In the genomic region with DNA sequence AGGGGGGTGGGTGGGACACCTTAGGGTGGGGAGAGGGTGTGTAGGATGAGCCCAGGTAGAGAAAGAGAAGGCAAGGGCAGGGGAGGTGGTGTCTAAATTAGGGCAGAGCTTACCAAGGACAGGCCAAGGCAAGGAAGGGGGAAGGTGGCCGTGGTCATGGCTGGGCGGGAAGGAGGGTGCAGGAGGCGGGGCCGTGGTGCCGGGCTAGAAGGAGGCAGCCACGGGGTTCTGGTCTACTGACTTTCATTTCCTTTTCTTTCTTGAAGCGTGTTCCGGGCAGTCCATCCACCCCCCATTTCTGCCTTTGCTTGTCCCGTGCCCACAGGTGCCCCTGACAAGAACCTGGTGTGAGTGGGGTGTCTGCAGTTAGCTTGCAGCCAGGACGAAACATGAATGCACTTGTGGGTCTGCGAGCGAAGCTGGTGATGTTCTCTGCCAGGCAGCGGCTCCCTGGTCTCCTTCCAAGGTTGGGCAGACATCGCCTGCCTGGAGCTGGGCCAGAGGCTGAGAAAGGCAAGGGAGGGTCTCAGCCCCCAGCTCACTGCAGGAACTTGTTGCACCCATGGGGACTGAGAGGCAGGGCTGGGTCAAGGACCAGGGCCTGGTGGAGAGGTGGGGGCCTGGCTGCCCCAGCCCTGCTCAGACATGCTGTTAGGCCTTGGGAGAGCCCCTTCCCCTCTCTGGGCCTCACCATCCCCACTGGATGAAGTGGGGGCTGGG, we compare ENCODE assay signal across 21 cellular contexts. TPM values are rescaled to one million over a fixed set of nuclear protein-coding genes. Genes with fewer than 3 reads are reported as not detected.
DNase-seq lines count a peak whose midpoint lies in the region; ATAC-seq, FAIRE-seq and TF ChIP-seq lines count a peak whose summit lies in the region.
"Had no signal": no experiment of that assay in that cellular context is flagged by ENCODE, and none has a peak within 500 bp of the region (broad histone marks: within the 10 kb centered on the region; RNA-seq: fewer than 3 reads in every experiment).

No MANE protein-coding gene starts in this region.

- no peak overlapping the region for H3K4me2 ChIP-seq in neuronal stem cell (ENCODE audit: insufficient read depth, low read length, poor library complexity, severe bottlenecking)

- peak overlapping the region; percentile 93 for H2AK5ac ChIP-seq in neuronal stem cell (ENCODE audit: low read depth, low read length)

- no peak overlapping the region for H3K27ac ChIP-seq in neuronal stem cell (replicated peaks; ENCODE audit: low read length)
- H3K27ac ChIP-seq: C4-2B, cardiac muscle cell, dorsolateral prefrontal cortex, lower lobe of right lung, VCaP had no signal

- H3K27me3 ChIP-seq in neuronal stem cell (ENCODE audit: control insufficient read depth in 3 of 3, insufficient read depth in 3 of 3, low read depth in 1 of 3, low read length in 3 of 3), result peaks cover 0 to 35% (median 0%) of the 10 kb centered on the region in 3 experiments
- H3K27me3 ChIP-seq: cardiac muscle cell had no signal

- H3K27me3 Mint-ChIP-seq in activated CD8-positive, alpha-beta T cell treated with anti-CD3 and anti-CD28 coated beads for 36 hours, result peaks cover 2% of the 10 kb centered on the region
- H3K27me3 Mint-ChIP-seq: activated CD4-positive, alpha-beta memory T cell treated with anti-CD3 and anti-CD28 coated beads, Interleukin-2, amount 10 ng/mL, durations not matched to agents 7 days and 5 days had no signal

- peaks cover 8% of the 10 kb centered on the region for H3K4me1 Mint-ChIP-seq in activated CD8-positive, alpha-beta T cell treated with anti-CD3 and anti-CD28 coated beads for 36 hours (ENCODE audit: low read depth)
- H3K4me1 Mint-ChIP-seq: natural killer cell had no signal

- CTCF ChIA-PET in activated CD8-positive, alpha-beta T cell treated with anti-CD3 and anti-CD28 coated beads for 36 hours (lab: Charles Lee), result no interaction called here

- H3K4me3 ChIP-seq in NB4 (ENCODE audit: low read depth, low read length) (no peak overlapping the region), neuronal stem cell (ENCODE audit: low read length in 2 of 2) (no peak overlapping the region)
- H3K4me3 ChIP-seq: cardiac muscle cell, lower lobe of right lung had no signal

- peak overlapping the region; percentile 100 for H2BK120ac ChIP-seq in neuronal stem cell (ENCODE audit: low read depth, low read length)

- H3K79me1 ChIP-seq in neuronal stem cell (ENCODE audit: low read depth, low read length), result peaks cover 2% of the 10 kb centered on the region

- no peaks in the 10 kb centered on the region for H3K9me3 ChIP-seq in neuronal stem cell (replicated peaks in 1 of 2; ENCODE audit: control insufficient read depth in 2 of 2, insufficient read depth in 1 of 2, low read depth in 1 of 2, low read length in 2 of 2)
- H3K9me3 ChIP-seq: lower lobe of right lung had no signal

- H3K27ac Mint-ChIP-seq in activated CD8-positive, alpha-beta T cell treated with anti-CD3 and anti-CD28 coated beads for 36 hours, result no peak overlapping the region
- H3K27ac Mint-ChIP-seq: activated CD4-positive, alpha-beta memory T cell treated with anti-CD3 and anti-CD28 coated beads, Interleukin-2, amount 10 ng/mL, durations not matched to agents 7 days and 5 days; activated T-helper 1 cell treated with anti-CD3 and anti-CD28 coated beads, Interleukin-12 subunit alpha, Interleukin-12 subunit beta, Interleukin-2, Interleukin-4 antibody, amounts not matched to agents 30 ng/mL and 10 ng/mL and 1 ng/mL, durations not matched to agents 14 hours and 24 hours and 36 hours; natural killer cell had no signal

- intact Hi-C loops in activated CD8-positive, alpha-beta T cell treated with anti-CD3 and anti-CD28 coated beads for 36 hours (cut with micrococcal nuclease), result no loop called here

- TF ChIP-seq POLR2A in NB4 (IDR thresholded peaks at IDR 0.05; ENCODE audit: extremely low read depth, insufficient read length), result no peak

- H3K4me3 Mint-ChIP-seq in activated CD8-positive, alpha-beta T cell treated with anti-CD3 and anti-CD28 coated beads for 36 hours, result no peak overlapping the region
- H3K4me3 Mint-ChIP-seq: activated CD4-positive, alpha-beta memory T cell treated with anti-CD3 and anti-CD28 coated beads, Interleukin-2, amount 10 ng/mL, durations not matched to agents 7 days and 5 days; activated T-helper 1 cell treated with anti-CD3 and anti-CD28 coated beads, Interleukin-12 subunit alpha, Interleukin-12 subunit beta, Interleukin-2, Interleukin-4 antibody, amounts not matched to agents 30 ng/mL and 10 ng/mL and 1 ng/mL, durations not matched to agents 14 hours and 24 hours and 36 hours; natural killer cell had no signal

- H3K23ac ChIP-seq in neuronal stem cell (ENCODE audit: low read depth, low read length, poor library complexity), result peak overlapping the region; percentile 10

- no peak overlapping the region for H4K8ac ChIP-seq in neuronal stem cell (ENCODE audit: low read depth, low read length)

- no peak for TF ChIP-seq CTCF in NB4 (IDR thresholded peaks at IDR 0.05; ENCODE audit: low read depth, low read length)
- no peak for TF ChIP-seq CTCF in activated CD8-positive, alpha-beta T cell treated with anti-CD3 and anti-CD28 coated beads for 36 hours (IDR thresholded peaks at IDR 0.05)

- peak overlapping the region; percentile 57 for H4K91ac ChIP-seq in neuronal stem cell (ENCODE audit: low read depth, low read length, poor library complexity)

- H3K18ac ChIP-seq in neuronal stem cell (ENCODE audit: low read length), result peak overlapping the region; percentile 93

- H3K9me3 Mint-ChIP-seq in activated CD8-positive, alpha-beta T cell treated with anti-CD3 and anti-CD28 coated beads for 36 hours, result no peaks in the 10 kb centered on the region
- H3K9me3 Mint-ChIP-seq: activated CD4-positive, alpha-beta memory T cell treated with anti-CD3 and anti-CD28 coated beads, Interleukin-2, amount 10 ng/mL, durations not matched to agents 7 days and 5 days; activated T-helper 1 cell treated with anti-CD3 and anti-CD28 coated beads, Interleukin-12 subunit alpha, Interleukin-12 subunit beta, Interleukin-2, Interleukin-4 antibody, amounts not matched to agents 30 ng/mL and 10 ng/mL and 1 ng/mL, durations not matched to agents 14 hours and 24 hours and 36 hours; natural killer cell had no signal

- peak; percentile 4 for DNase-seq in NCI-H1105 treated with DMSO at 0.1 percent for 48 hours (lab: John Stamatoyannopoulos, UW)
- no peak for DNase-seq in NCI-H1105 (lab: John Stamatoyannopoulos, UW)
- DNase-seq in NB4 (ENCODE audit: low read depth), result peak; percentile 9
- peak; percentile 14 for DNase-seq in activated CD8-positive, alpha-beta T cell treated with anti-CD3 and anti-CD28 coated beads for 36 hours
- DNase-seq in neuronal stem cell (ENCODE audit: low spot score), result no peak
- no peak for DNase-seq in NCI-H146 treated with DMSO at 0.1 percent for 48 hours (lab: John Stamatoyannopoulos, UW; ENCODE audit: unreplicated experiment)
- no peak for DNase-seq in frontal cortex (ENCODE audit: low spot score in 2 of 2)
- no peak for DNase-seq in activated T-cell treated with anti-CD3 and anti-CD28 coated beads for 4 hours
- DNase-seq: 8988T; activated CD4-positive, alpha-beta memory T cell treated with anti-CD3 and anti-CD28 coated beads, Interleukin-2, amount 10 ng/mL, durations not matched to agents 7 days and 5 days; DMS153; dorsolateral prefrontal cortex; lower lobe of right lung; natural killer cell; NCI-H1930 had no signal

- no peak overlapping the region for H2BK5ac ChIP-seq in neuronal stem cell (ENCODE audit: low read length)

- H3K14ac ChIP-seq in neuronal stem cell (ENCODE audit: low read length), result no peak overlapping the region

- POLR2A ChIA-PET in activated CD8-positive, alpha-beta T cell treated with anti-CD3 and anti-CD28 coated beads for 36 hours (lab: Charles Lee), result no interaction called here

- peaks cover 4 to 16% of the 10 kb centered on the region in 2 donors for H3K4me1 ChIP-seq in neuronal stem cell (ENCODE audit: control insufficient read depth in 2 of 2, insufficient read depth in 1 of 2, low read depth in 1 of 2, low read length in 2 of 2)
- H3K4me1 ChIP-seq: lower lobe of right lung had no signal

- H3K9ac ChIP-seq in neuronal stem cell (ENCODE audit: low read depth, low read length, poor library complexity), result peak overlapping the region; percentile 14

- H3K4ac ChIP-seq in neuronal stem cell (ENCODE audit: low read length), result no peak overlapping the region

- no peak for FAIRE-seq in frontal cortex (lab: Jason Lieb, UNC)

- H3K36me3 Mint-ChIP-seq in activated CD8-positive, alpha-beta T cell treated with anti-CD3 and anti-CD28 coated beads for 36 hours (ENCODE audit: low read depth), result no peaks in the 10 kb centered on the region
- H3K36me3 Mint-ChIP-seq: natural killer cell had no signal

- H3K36me3 ChIP-seq in neuronal stem cell (replicated peaks in 1 of 2; ENCODE audit: control insufficient read depth in 2 of 2, insufficient read depth in 2 of 2, low read length in 2 of 2), result no peaks in the 10 kb centered on the region
- H3K36me3 ChIP-seq: cardiac muscle cell, lower lobe of right lung had no signal

- WGBS in neuronal stem cell (ENCODE audit: extremely low coverage in 2 of 2, insufficient read length in 2 of 2, insufficient replicate concordance in 1 of 2), 2 donors, result no CpG with 5 or more reads among the region's 14 CpGs

- no peak for ATAC-seq in activated CD8-positive, alpha-beta T cell treated with anti-CD3 and anti-CD28 coated beads for 36 hours
- ATAC-seq: esophagus mucosa, lower lobe of right lung had no signal

- H2BK15ac ChIP-seq in neuronal stem cell (ENCODE audit: low read length), result peak overlapping the region; percentile 91

- H2AFZ ChIP-seq in neuronal stem cell (ENCODE audit: low read length), result no peak overlapping the region

- peak overlapping the region; percentile 82 for H2BK12ac ChIP-seq in neuronal stem cell (ENCODE audit: low read length)

RNA-seq across cellular contexts. Expression of a gene that starts 58.2 kb away (rescaled TPM):
- total RNA-seq in activated CD8-positive, alpha-beta T cell treated with anti-CD3 and anti-CD28 coated beads for 36 hours, result under 1 TPM; 0.59 to 0.65 TPM
- 14.6 TPM for polyA plus RNA-seq in neuronal stem cell (2013, experiment 1 of 2)
- polyA plus RNA-seq in neuronal stem cell (2013, experiment 2 of 2), result 14.0 TPM
- total RNA-seq in frontal cortex, result 13.0 TPM
- total RNA-seq: natural killer cell, RPMI7951 had no signal

Comparison
In these comparisons a context has a peak if more than half of its experiments do, and no peak if none do; other contexts are left out.
1. DNase-seq: peak in NCI-H1105 treated with DMSO at 0.1 percent for 48 hours (single experiment), NB4 (single experiment) and activated CD8-positive, alpha-beta T cell treated with anti-CD3 and anti-CD28 coated beads for 36 hours (single experiment); none in NCI-H1105 (single experiment), neuronal stem cell (single experiment), NCI-H146 treated with DMSO at 0.1 percent for 48 hours (single experiment), frontal cortex (0 of 2) and activated T-cell treated with anti-CD3 and anti-CD28 coated beads for 4 hours (single experiment).